8 cellular contexts compared by ENCODE assay signal in the genomic region with DNA sequence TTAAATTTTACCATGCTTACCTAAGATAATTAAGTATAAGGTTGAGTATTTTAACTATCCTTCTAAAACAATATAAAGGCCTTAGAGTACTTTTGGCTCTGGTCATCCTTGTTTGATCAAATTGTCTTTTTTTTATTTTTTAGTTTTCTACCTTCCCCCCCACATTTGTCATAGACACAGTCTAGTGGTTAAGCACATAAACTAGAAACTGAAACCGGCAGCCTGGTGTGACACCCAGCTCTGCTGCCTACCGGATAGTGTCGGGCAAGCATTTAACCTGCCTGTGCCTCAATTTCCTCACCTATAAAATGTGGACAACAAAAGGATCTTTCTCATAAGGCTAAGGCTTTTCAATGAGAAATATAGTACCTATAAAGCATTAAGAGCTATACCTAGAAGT. TPM values are rescaled to one million over a fixed set of nuclear protein-coding genes. Genes with fewer than 3 reads are reported as not detected.
A peak's percentile ranks its signal among the peaks of the same experiment; 100 is the strongest.
DNase-seq lines count a peak whose midpoint lies in the region; ATAC-seq and TF ChIP-seq lines count a peak whose summit lies in the region.

No MANE protein-coding gene starts in this region.

- peaks cover 23% of the 10 kb centered on the region for H3K4me1 Mint-ChIP-seq in chondrocyte (ENCODE audit: low read depth)

- TF ChIP-seq CTCF in spleen (IDR thresholded peaks at IDR 0.05 in 8 of 11, conservative IDR thresholded peaks at IDR 0.05 in 3 of 11) (no peak), chondrocyte (IDR thresholded peaks at IDR 0.05) (no peak)

- H3K27ac Mint-ChIP-seq in chondrocyte (ENCODE audit: unreplicated experiment): no peak overlapping the region

- peak; percentile 34 to 54 for DNase-seq in activated CD8-positive, alpha-beta memory T cell treated with anti-CD3 and anti-CD28 coated beads for 4 hours (ENCODE audit: low read depth in 2 of 2)
- peak; percentile 89 for DNase-seq in spleen
- DNase-seq in NCI-H146 (lab: John Stamatoyannopoulos, UW): no peak
- DNase-seq in SIG-M5 (lab: John Stamatoyannopoulos, UW): no peak
- DNase-seq in NCI-H1417 (lab: John Stamatoyannopoulos, UW): no peak
- DNase-seq in chondrocyte (ENCODE audit: low spot score): no peak

- H3K9me3 ChIP-seq in spleen: peaks cover 0 to 5% (median 2%) of the 10 kb centered on the region in 8 donors

- no peak overlapping the region for H3K4me3 Mint-ChIP-seq in chondrocyte (ENCODE audit: unreplicated experiment)

- TF ChIP-seq POLR2A in spleen (IDR thresholded peaks at IDR 0.05): no peak

- H3K36me3 Mint-ChIP-seq in chondrocyte (ENCODE audit: low read depth): peaks cover 7% of the 10 kb centered on the region

- no peaks in the 10 kb centered on the region for H3K27me3 ChIP-seq in spleen (replicated peaks in 1 of 7)

- no peaks in the 10 kb centered on the region for H3K9me3 Mint-ChIP-seq in chondrocyte (ENCODE audit: low read depth)

- peak overlapping the region in 2 of 8 donors; percentile 14 to 35 for H3K4me3 ChIP-seq in spleen

- H3K27ac ChIP-seq in spleen: peak overlapping the region; percentile 47 to 85 (median 76)

- WGBS in spleen, 5 donors: 23 to 70% (median 44%) methylated on average over 3 of the region's 3 CpGs

- no peaks in the 10 kb centered on the region for H3K27me3 Mint-ChIP-seq in chondrocyte (ENCODE audit: low read depth)

- intact Hi-C loops in spleen (cut with DNase I; ENCODE audit: low total_unique reads): no loop called here

- ATAC-seq in GM19397 (IDR thresholded peaks at IDR 0.05; ENCODE audit: unreplicated experiment) (peak; percentile 59), HG03378 (IDR thresholded peaks at IDR 0.05; ENCODE audit: unreplicated experiment) (peak; percentile 84)

- peaks cover 0 to 3% (median 0%) of the 10 kb centered on the region in 6 donors for H3K36me3 ChIP-seq in spleen

- peaks cover 6 to 71% (median 44%) of the 10 kb centered on the region in 6 donors for H3K4me1 ChIP-seq in spleen

RNA-seq across cellular contexts. Expression of a gene that starts 21.6 kb away (rescaled TPM):
- total RNA-seq in spleen (100 to 1,000 TPM in 2 of 7 donors, 10 to 100 TPM in 5; 72.0 to 143 (median 79.0) TPM), chondrocyte (95.4 to 102 TPM (median 97.7 TPM) in 3 replicates)
- 1 to 10 TPM; 1.8 to 6.9 (median 2.1) TPM for polyA plus RNA-seq in spleen

Comparison
In these comparisons a context has a peak if more than half of its experiments do, and no peak if none do; other contexts are left out.
1. DNase-seq: peak in activated CD8-positive, alpha-beta memory T cell treated with anti-CD3 and anti-CD28 coated beads for 4 hours (2 of 2) and spleen (single experiment); none in NCI-H146 (single experiment), SIG-M5 (single experiment), NCI-H1417 (0 of 3) and chondrocyte (single experiment).